Comparison of ENCODE assay signal across 13 cellular contexts in genomic region chr18:12462242-12462641, GRCh38. TPM values are rescaled to one million over a fixed set of nuclear protein-coding genes. Genes with fewer than 3 reads are reported as not detected.
DNase-seq lines count a peak whose midpoint lies in the region; TF ChIP-seq lines count a peak whose summit lies in the region.
"Had no signal": no experiment of that assay in that cellular context is flagged by ENCODE, and none has a peak within 500 bp of the region (broad histone marks: within the 10 kb centered on the region; RNA-seq: fewer than 3 reads in every experiment).

No MANE protein-coding gene starts in this region.

- no peaks in the 10 kb centered on the region for H3K9me3 ChIP-seq in mammary epithelial cell (replicated peaks; ENCODE audit: insufficient read depth, low read length)
- H3K9me3 ChIP-seq in breast epithelium, result no peaks in the 10 kb centered on the region
- H3K9me3 ChIP-seq in testis, result no peaks in the 10 kb centered on the region
- H3K9me3 ChIP-seq: Caco-2, HAP-1 had no signal

- CTCF ChIA-PET in mammary epithelial cell (lab: Charles Lee; ENCODE audit: low non-redundant PET), result no interaction called here

- H3K27ac Mint-ChIP-seq in brain (peak overlapping the region in 4 of 5 experiments; percentile 51 to 70 (median 57)), progenitor cell of endocrine pancreas (no peak overlapping the region)
- H3K27ac Mint-ChIP-seq: CD4-positive, alpha-beta T cell had no signal

- no peak overlapping the region for H2AFZ ChIP-seq in mammary epithelial cell (ENCODE audit: low read depth, low read length)
- H2AFZ ChIP-seq: GM23248 had no signal

- no peak overlapping the region for H3K4me3 Mint-ChIP-seq in brain
- no peak overlapping the region for H3K4me3 Mint-ChIP-seq in progenitor cell of endocrine pancreas (ENCODE audit: low read depth)
- H3K4me3 Mint-ChIP-seq: CD4-positive, alpha-beta T cell had no signal

- H3K27me3 Mint-ChIP-seq in brain (peaks cover 4% of the 10 kb centered on the region), progenitor cell of endocrine pancreas (no peaks in the 10 kb centered on the region)
- H3K27me3 Mint-ChIP-seq: CD4-positive, alpha-beta T cell had no signal

- 100% methylated on average over 2 of the region's 2 CpGs for whole genome bisulfite sequencing in mammary epithelial cell (ENCODE audit: low coverage, missing lambda C conversion rate)
- WGBS in testis, 2 donors, result 92 to 96% methylated on average over 2 of the region's 2 CpGs

- no peak overlapping the region for H3K4me2 ChIP-seq in mammary epithelial cell (ENCODE audit: insufficient read depth, low read depth, low read length)

- H3K4me1 Mint-ChIP-seq in brain (peaks cover 15% of the 10 kb centered on the region), progenitor cell of endocrine pancreas (ENCODE audit: low read depth) (peaks cover 4% of the 10 kb centered on the region)

- in situ Hi-C loops in mammary epithelial cell (cut with MboI; ENCODE audit: low sequenced_read_pairs in 2 of 2), result no loop called here

- peaks cover 75% of the 10 kb centered on the region for H3K36me3 Mint-ChIP-seq in brain
- H3K36me3 Mint-ChIP-seq in progenitor cell of endocrine pancreas (ENCODE audit: insufficient read depth), result peaks cover 10% of the 10 kb centered on the region

- dilution Hi-C loops in mammary epithelial cell (cut with HindIII; ENCODE audit: low sequenced_read_pairs), result no loop called here

- H3K4me3 ChIP-seq in mammary epithelial cell (replicated peaks in 1 of 3; ENCODE audit: insufficient read depth in 1 of 3, low read depth in 2 of 3, low read length in 3 of 3) (no peak overlapping the region), breast epithelium (no peak overlapping the region), testis (no peak overlapping the region)
- H3K4me3 ChIP-seq: GM23248, HAP-1 had no signal

- intact Hi-C loops in mammary epithelial cell (cut with micrococcal nuclease), result no loop called here
- intact Hi-C loops in breast epithelium (cut with DNase I; ENCODE audit: low total_unique reads), result loop anchor here (2.0 kb wide), 1 partner anchor 55 kb away; no protein-coding TSS in a partner anchor
- intact Hi-C loops in testis (cut with DNase I; ENCODE audit: low total_unique reads), result no loop called here

- no peaks in the 10 kb centered on the region for H4K20me1 ChIP-seq in mammary epithelial cell (ENCODE audit: insufficient read depth, low read length)

- no peak overlapping the region for H3K9ac ChIP-seq in mammary epithelial cell (ENCODE audit: insufficient read depth, low read length)
- H3K9ac ChIP-seq: GM23248 had no signal

- H3K4me1 ChIP-seq in mammary epithelial cell (ENCODE audit: insufficient read depth, low read length) (no peaks in the 10 kb centered on the region), breast epithelium (no peaks in the 10 kb centered on the region), testis (peaks cover 5% of the 10 kb centered on the region)

- no peak for DNase-seq in mammary epithelial cell
- no peak for DNase-seq in breast epithelium (ENCODE audit: low spot score in 2 of 2)
- DNase-seq in Ammon's horn (ENCODE audit: low spot score), result peak; percentile 43
- DNase-seq in midbrain (lab: John Stamatoyannopoulos, UW), result peak; percentile 55
- DNase-seq in progenitor cell of endocrine pancreas (ENCODE audit: low spot score, unreplicated experiment), result no peak
- DNase-seq in testis, result no peak
- DNase-seq: Caco-2; CD4-positive, alpha-beta T cell; GM23248; IMR-90 had no signal

- peaks cover 17% of the 10 kb centered on the region for H3K36me3 ChIP-seq in mammary epithelial cell (ENCODE audit: insufficient read depth, low read length)
- H3K36me3 ChIP-seq in breast epithelium, result no peaks in the 10 kb centered on the region
- H3K36me3 ChIP-seq in testis (ENCODE audit: low read depth, missing control alignments), result no peaks in the 10 kb centered on the region

- no peak for TF ChIP-seq POLR2A in breast epithelium (IDR thresholded peaks at IDR 0.05)
- TF ChIP-seq POLR2A in testis (IDR thresholded peaks at IDR 0.05), result no peak

- no peaks in the 10 kb centered on the region for H3K79me2 ChIP-seq in mammary epithelial cell (ENCODE audit: insufficient read depth, low read length)

- no peaks in the 10 kb centered on the region for H3K27me3 ChIP-seq in mammary epithelial cell (ENCODE audit: insufficient read depth, low read length)
- no peaks in the 10 kb centered on the region for H3K27me3 ChIP-seq in breast epithelium
- H3K27me3 ChIP-seq in testis, result no peaks in the 10 kb centered on the region

- TF ChIP-seq CTCF in mammary epithelial cell (conservative IDR thresholded peaks at IDR 0.05 in 1 of 2, IDR thresholded peaks at IDR 0.05 in 1 of 2; ENCODE audit: extremely low read depth in 1 of 2, insufficient read depth in 1 of 2, low read depth in 1 of 2, low read length in 2 of 2), result no peak
- no peak for TF ChIP-seq CTCF in breast epithelium (IDR thresholded peaks at IDR 0.05)
- no peak for TF ChIP-seq CTCF in brain (conservative IDR thresholded peaks at IDR 0.05)
- no peak for TF ChIP-seq CTCF in progenitor cell of endocrine pancreas (IDR thresholded peaks at IDR 0.05; ENCODE audit: unreplicated experiment)
- TF ChIP-seq CTCF in testis (IDR thresholded peaks at IDR 0.05), result no peak

- BruUV-seq in mammary epithelial cell (replicated peaks; lab: Mats Ljungman, UMichigan), result TSS peak; percentile 17

- no peak overlapping the region for H3K27ac ChIP-seq in mammary epithelial cell (ENCODE audit: insufficient read depth, low read depth, low read length)
- H3K27ac ChIP-seq in breast epithelium, result no peak overlapping the region
- no peak overlapping the region for H3K27ac ChIP-seq in testis
- H3K27ac ChIP-seq: C4-2B, GM23248 had no signal

- H3K9me3 Mint-ChIP-seq in brain, result no peaks in the 10 kb centered on the region
- no peaks in the 10 kb centered on the region for H3K9me3 Mint-ChIP-seq in progenitor cell of endocrine pancreas (ENCODE audit: low read depth)
- H3K9me3 Mint-ChIP-seq: CD4-positive, alpha-beta T cell had no signal

RNA-seq across cellular contexts. Expression of gene PRELID3A, which starts 54.5 kb away (rescaled TPM):
- total RNA-seq in mammary epithelial cell (10 to 100 TPM in 1 of 2 donors, 1 to 10 TPM in 1; 3.3 to 13.1 TPM), breast epithelium (1 to 10 TPM; 2.4 to 3.9 (median 3.8) TPM), progenitor cell of endocrine pancreas (11.1 and 15.7 TPM in 2 replicates), testis (1 to 10 TPM; 7.8 to 9.5 TPM)
- polyA plus RNA-seq in mammary epithelial cell (3.7 TPM), brain (ENCODE audit: insufficient read depth, low read depth, low replicate concordance) (5.4 TPM), testis (ENCODE audit: insufficient read depth, low read depth, low replicate concordance) (2.3 TPM)
- polyA minus RNA-seq in mammary epithelial cell, result not detected

Comparison
In these comparisons a context has a peak if more than half of its experiments do, and no peak if none do; other contexts are left out.
1. DNase-seq: peak in Ammon's horn (single experiment) and midbrain (single experiment); none in mammary epithelial cell (single experiment), breast epithelium (0 of 2), progenitor cell of endocrine pancreas (single experiment) and testis (single experiment).